In genomic region chr9:109806506-109807115, GRCh38 we compare ENCODE assay signal across 19 cellular contexts. TPM values are rescaled to one million over a fixed set of nuclear protein-coding genes. Genes with fewer than 3 reads are reported as not detected.
A peak's percentile ranks its signal among the peaks of the same experiment; 100 is the strongest.
DNase-seq lines count a peak whose midpoint lies in the region; ATAC-seq and TF ChIP-seq lines count a peak whose summit lies in the region.
"Had no signal": no experiment of that assay in that cellular context is flagged by ENCODE, and none has a peak within 500 bp of the region (broad histone marks: within the 10 kb centered on the region; RNA-seq: fewer than 3 reads in every experiment).

No MANE protein-coding gene starts in this region.

- no peaks in the 10 kb centered on the region for H3K27me3 ChIP-seq in right cardiac atrium (ENCODE audit: control insufficient read depth, insufficient read depth)
- no peaks in the 10 kb centered on the region for H3K27me3 ChIP-seq in subcutaneous abdominal adipose tissue (ENCODE audit: control insufficient read depth in 5 of 5, insufficient read depth in 4 of 5, low read length in 5 of 5)
- H3K27me3 ChIP-seq: Peyer's patch, tibial nerve had no signal

- H3K27ac ChIP-seq in coronary artery (peak overlapping the region; percentile 22 to 77), right cardiac atrium (ENCODE audit: low read length) (peak overlapping the region; percentile 34), subcutaneous abdominal adipose tissue (ENCODE audit: low read depth, low read length) (peak overlapping the region; percentile 81)
- H3K27ac ChIP-seq: C4-2B, KMS-11, parathyroid adenoma, Peyer's patch had no signal

- ATAC-seq in right cardiac atrium, result peak; percentile 76 to 78
- ATAC-seq in HG03378 (IDR thresholded peaks at IDR 0.05; ENCODE audit: unreplicated experiment), result no peak
- ATAC-seq: GM12878, HCT116 had no signal

- 30% methylated on average over 2 of the region's 2 CpGs for WGBS in right cardiac atrium

- peaks cover under 1% of the 10 kb centered on the region for H3K4me1 ChIP-seq in right cardiac atrium (ENCODE audit: control insufficient read depth, insufficient read depth, low read length)
- peaks cover 0 to 34% (median 20%) of the 10 kb centered on the region in 5 donors for H3K4me1 ChIP-seq in subcutaneous abdominal adipose tissue (ENCODE audit: control insufficient read depth in 5 of 5, insufficient read depth in 5 of 5, low read length in 5 of 5)
- H3K4me1 ChIP-seq: parathyroid adenoma, Peyer's patch had no signal

- H3K9me3 ChIP-seq in right cardiac atrium (ENCODE audit: control insufficient read depth, low read length) (no peaks in the 10 kb centered on the region), subcutaneous abdominal adipose tissue (ENCODE audit: control insufficient read depth in 5 of 5, low read length in 5 of 5) (no peaks in the 10 kb centered on the region)
- H3K9me3 ChIP-seq: Peyer's patch had no signal

- no peaks in the 10 kb centered on the region for H3K36me3 ChIP-seq in subcutaneous abdominal adipose tissue (ENCODE audit: control insufficient read depth in 5 of 5, insufficient read depth in 5 of 5, low read length in 5 of 5)
- H3K36me3 ChIP-seq: Peyer's patch, tibial nerve had no signal

- DNase-seq in M059J (ENCODE audit: low read depth), result peak; percentile 59
- DNase-seq in coronary artery (ENCODE audit: low spot score), result no peak
- DNase-seq in right cardiac atrium, result peak in 1 of 3 donors; percentile 46
- DNase-seq in stimulated activated CD4-positive, alpha-beta T cell treated with anti-CD3 and anti-CD28 coated beads, Interleukin-4, amount 100 ng/mL, for 1 hour, result no peak
- DNase-seq in stimulated activated CD4-positive, alpha-beta T cell treated with anti-CD3 and anti-CD28 coated beads, Interleukin-1b, Interleukin-23, amount 100 ng/mL, for 48 hours, result no peak
- no peak for DNase-seq in occipital lobe (lab: John Stamatoyannopoulos, UW)
- DNase-seq: activated naive CD8-positive, alpha-beta T cell treated with anti-CD3 and anti-CD28 coated beads for 36 hours; NCI-H187 treated with DMSO at 0.1 percent for 48 hours; Peyer's patch; stimulated activated CD4-positive, alpha-beta T cell treated with anti-CD3 and anti-CD28 coated beads, Interleukin-15, amount 100 ng/mL, for 24 hours; T-helper 1 cell had no signal

- H3K4me3 ChIP-seq in coronary artery (no peak overlapping the region), right cardiac atrium (ENCODE audit: low read length) (no peak overlapping the region), subcutaneous abdominal adipose tissue (ENCODE audit: low read depth in 1 of 5, low read length in 5 of 5) (no peak overlapping the region)
- H3K4me3 ChIP-seq: GM12878, Peyer's patch, tibial nerve had no signal

- no peak overlapping the region for H3K9ac ChIP-seq in subcutaneous abdominal adipose tissue (ENCODE audit: low read length in 5 of 5)
- H3K9ac ChIP-seq: KMS-11, parathyroid adenoma had no signal

- intact Hi-C loops in right cardiac atrium (cut with DNase I), result no loop called here

- no peak for TF ChIP-seq CTCF in coronary artery (IDR thresholded peaks at IDR 0.05)

RNA-seq across cellular contexts. Expression of gene PALM2AKAP2, which starts 26.6 kb away (rescaled TPM):
- total RNA-seq in M059J (2014; rRNA removed; shearing (Covaris generic)), result 3.7 and 7.7 TPM in 2 replicates
- total RNA-seq in right cardiac atrium (100 to 1,000 TPM in 1 of 4 donors, 10 to 100 TPM in 3; 82.5 to 130 (median 86.2) TPM), occipital lobe (5.0 TPM)
- 7.6 TPM for polyA plus RNA-seq in right cardiac atrium
- total RNA-seq: activated naive CD8-positive, alpha-beta T cell treated with anti-CD3 and anti-CD28 coated beads for 36 hours; GM12878 had no signal
